In genomic region chr6:3076320-3076719, GRCh38 we compare ENCODE assay signal across 1 cellular context.
TF ChIP-seq lines count a peak whose summit lies in the region.

No MANE protein-coding gene starts in this region.

TF ChIP-seq in HepG2, 621 proteins besides CTCF, POLR2A, EP300 and RAD21:
- TF ChIP-seq HDAC1 (CRISPR knock-in tag; IDR thresholded peaks at IDR 0.05) (no peak), ZBTB3 (CRISPR knock-in tag; IDR thresholded peaks at IDR 0.05; ENCODE audit: borderline replicate concordance, low read depth) (no peak), ZNF770 (CRISPR knock-in tag; IDR thresholded peaks at IDR 0.05) (peak; percentile 54; the same call in 1 of the 2 replicates), ZNF121 (CRISPR knock-in tag; IDR thresholded peaks at IDR 0.05) (peak; percentile 69), CREM (IDR thresholded peaks at IDR 0.05) (0 out of 2 replicates have a peak, but pooled peaks have one; percentile 4), CREM (CRISPR knock-in tag; IDR thresholded peaks at IDR 0.05) (no peak)
